ENCODE assay signal across 27 cellular contexts in the genomic region with DNA sequence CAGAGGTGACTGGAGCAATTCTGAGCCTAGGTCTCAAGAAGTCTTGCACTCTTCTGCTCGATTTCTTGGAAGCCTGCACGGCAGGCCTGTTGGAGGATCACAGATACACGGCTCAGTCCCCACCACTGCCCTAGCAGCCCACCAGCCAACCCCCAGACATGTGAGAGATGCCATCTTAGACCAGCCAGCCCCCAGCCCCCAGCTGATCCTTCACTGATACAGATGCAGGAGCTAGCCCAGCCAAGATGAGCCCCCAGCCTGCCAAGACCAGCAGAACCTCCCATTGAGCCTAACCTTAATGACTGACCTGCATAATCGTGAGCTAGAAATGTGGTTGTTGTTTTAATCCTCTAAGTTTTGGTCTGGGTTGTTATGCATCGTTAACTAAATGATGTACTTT. TPM values are rescaled to one million over a fixed set of nuclear protein-coding genes. Genes with fewer than 3 reads are reported as not detected.
"Had no signal": no experiment of that assay in that cellular context is flagged by ENCODE, and none has a peak within 500 bp of the region (broad histone marks: within the 10 kb centered on the region; RNA-seq: fewer than 3 reads in every experiment).

No MANE protein-coding gene starts in this region.

- H3K36me3 ChIP-seq: left lung, ovary, suprapubic skin, transverse colon, vagina, WERI-Rb-1 had no signal

- DNase-seq: activated CD4-positive, alpha-beta T cell treated with anti-CD3 and anti-CD28 coated beads, Interleukin-2, amount 10 ng/mL, durations not matched to agents 7 days and 5 days; activated CD4-positive, CD25-positive, alpha-beta regulatory T cell treated with anti-CD3 and anti-CD28 coated beads, Interleukin-2, amount 50 U/mL, for 72 hours; activated effector memory CD4-positive, alpha-beta T cell treated with anti-CD3 and anti-CD28 coated beads, Interleukin-2, amount 50 U/mL, for 16 hours; activated naive CD4-positive, alpha-beta T cell treated with anti-CD3 and anti-CD28 coated beads, Interleukin-2, amount 50 U/mL, for 16 hours; activated naive CD8-positive, alpha-beta T cell treated with anti-CD3 and anti-CD28 coated beads, Interleukin-2, amount 50 U/mL, for 24 hours; dermis blood vessel endothelial cell; effector memory CD4-positive, alpha-beta T cell; foreskin keratinocyte; kidney; mammary epithelial cell; midbrain; natural killer cell; right cardiac atrium; stimulated activated CD4-positive, alpha-beta T cell treated with anti-CD3 and anti-CD28 coated beads, Interleukin-2, amount 100 ng/mL, for 24 hours; stimulated activated naive CD8-positive, alpha-beta T cell treated with anti-CD3 and anti-CD28 coated beads, Interleukin-15, amount 100 ng/mL, for 72 hours; T-helper 1 cell; transverse colon; WERI-Rb-1 had no signal

- H3K27ac Mint-ChIP-seq: activated CD4-positive, alpha-beta T cell treated with anti-CD3 and anti-CD28 coated beads, Interleukin-2, amount 10 ng/mL, durations not matched to agents 7 days and 5 days; activated naive CD8-positive, alpha-beta T cell treated with anti-CD3 and anti-CD28 coated beads, Interleukin-2, amount 50 U/mL, for 24 hours; natural killer cell; stimulated activated effector memory CD8-positive, alpha-beta T cell treated with anti-CD3 and anti-CD28 coated beads, Interleukin-12 subunit alpha, Interleukin-12 subunit beta, amount 100 ng/mL, for 72 hours had no signal

- H3K4me3 Mint-ChIP-seq: activated CD4-positive, alpha-beta T cell treated with anti-CD3 and anti-CD28 coated beads, Interleukin-2, amount 10 ng/mL, durations not matched to agents 7 days and 5 days; activated naive CD8-positive, alpha-beta T cell treated with anti-CD3 and anti-CD28 coated beads, Interleukin-2, amount 50 U/mL, for 24 hours; natural killer cell; stimulated activated effector memory CD8-positive, alpha-beta T cell treated with anti-CD3 and anti-CD28 coated beads, Interleukin-12 subunit alpha, Interleukin-12 subunit beta, amount 100 ng/mL, for 72 hours; stimulated activated naive CD8-positive, alpha-beta T cell treated with anti-CD3 and anti-CD28 coated beads, Interleukin-15, amount 100 ng/mL, for 72 hours had no signal

- H3K9me3 Mint-ChIP-seq: activated CD4-positive, alpha-beta T cell treated with anti-CD3 and anti-CD28 coated beads, Interleukin-2, amount 10 ng/mL, durations not matched to agents 7 days and 5 days; activated naive CD8-positive, alpha-beta T cell treated with anti-CD3 and anti-CD28 coated beads, Interleukin-2, amount 50 U/mL, for 24 hours; natural killer cell; stimulated activated effector memory CD8-positive, alpha-beta T cell treated with anti-CD3 and anti-CD28 coated beads, Interleukin-12 subunit alpha, Interleukin-12 subunit beta, amount 100 ng/mL, for 72 hours; stimulated activated naive CD8-positive, alpha-beta T cell treated with anti-CD3 and anti-CD28 coated beads, Interleukin-15, amount 100 ng/mL, for 72 hours had no signal

- H3K27ac ChIP-seq: foreskin keratinocyte, left lung, ovary, psoas muscle, skin epidermis, suprapubic skin, transverse colon, vagina, WERI-Rb-1 had no signal

- H3K27me3 Mint-ChIP-seq: activated CD4-positive, alpha-beta T cell treated with anti-CD3 and anti-CD28 coated beads, Interleukin-2, amount 10 ng/mL, durations not matched to agents 7 days and 5 days had no signal

- H3K4me3 ChIP-seq: left lung, ovary, psoas muscle, skin epidermis, suprapubic skin, transverse colon, vagina had no signal

- ATAC-seq: activated naive CD8-positive, alpha-beta T cell treated with anti-CD3 and anti-CD28 coated beads, Interleukin-2, amount 50 U/mL, for 24 hours; foreskin keratinocyte; left lung; psoas muscle; right cardiac atrium; SK-N-SH treated with all-trans-retinoic acid at 6 μM for 48 hours; stimulated activated effector memory CD8-positive, alpha-beta T cell treated with anti-CD3 and anti-CD28 coated beads, Interleukin-12 subunit alpha, Interleukin-12 subunit beta, amount 100 ng/mL, for 72 hours; stimulated activated naive CD8-positive, alpha-beta T cell treated with anti-CD3 and anti-CD28 coated beads, Interleukin-15, amount 100 ng/mL, for 72 hours had no signal

- H3K36me3 Mint-ChIP-seq: natural killer cell; stimulated activated effector memory CD8-positive, alpha-beta T cell treated with anti-CD3 and anti-CD28 coated beads, Interleukin-12 subunit alpha, Interleukin-12 subunit beta, amount 100 ng/mL, for 72 hours had no signal

- H3K4me1 Mint-ChIP-seq: activated CD4-positive, alpha-beta T cell treated with anti-CD3 and anti-CD28 coated beads, Interleukin-2, amount 10 ng/mL, durations not matched to agents 7 days and 5 days; activated naive CD8-positive, alpha-beta T cell treated with anti-CD3 and anti-CD28 coated beads, Interleukin-2, amount 50 U/mL, for 24 hours; stimulated activated effector memory CD8-positive, alpha-beta T cell treated with anti-CD3 and anti-CD28 coated beads, Interleukin-12 subunit alpha, Interleukin-12 subunit beta, amount 100 ng/mL, for 72 hours; stimulated activated naive CD8-positive, alpha-beta T cell treated with anti-CD3 and anti-CD28 coated beads, Interleukin-15, amount 100 ng/mL, for 72 hours had no signal

- H3K4me1 ChIP-seq: foreskin keratinocyte, left lung, psoas muscle, transverse colon had no signal

- H3K9me3 ChIP-seq: left lung, ovary, psoas muscle, suprapubic skin, transverse colon, vagina had no signal

- H3K27me3 ChIP-seq: ovary, vagina had no signal

RNA-seq across cellular contexts. Expression of gene INHBB, which starts 47.5 kb away (rescaled TPM):
- total RNA-seq: activated CD4-positive, alpha-beta T cell treated with anti-CD3 and anti-CD28 coated beads, Interleukin-2, amount 10 ng/mL, durations not matched to agents 7 days and 5 days; activated CD8-positive, alpha-beta memory T cell treated with anti-CD3 and anti-CD28 coated beads for 36 hours; foreskin keratinocyte had no signal
- polyA plus RNA-seq: foreskin keratinocyte had no signal
